Comparison of ENCODE assay signal across 17 cellular contexts in the genomic region with DNA sequence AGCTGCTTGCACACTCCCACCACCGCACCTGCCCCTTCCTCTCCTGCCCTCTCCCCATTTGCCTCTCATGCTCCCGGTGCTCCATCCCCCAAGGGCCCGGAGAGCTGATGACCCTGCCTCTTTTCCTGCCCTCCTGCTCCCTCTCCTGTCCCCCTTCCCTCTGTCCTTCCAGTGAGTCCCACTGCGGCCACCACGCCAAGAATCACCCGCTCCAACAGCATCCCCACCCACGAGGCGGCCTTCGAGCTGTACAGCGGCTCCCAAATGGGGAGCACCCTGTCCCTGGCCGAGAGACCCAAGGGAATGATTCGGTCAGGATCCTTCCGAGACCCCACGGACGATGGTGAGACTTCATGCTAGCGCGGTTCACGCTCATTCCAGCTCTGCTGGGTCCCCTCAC. TPM values are rescaled to one million over a fixed set of nuclear protein-coding genes. Genes with fewer than 3 reads are reported as not detected.
DNase-seq lines count a peak whose midpoint lies in the region; ATAC-seq, FAIRE-seq and TF ChIP-seq lines count a peak whose summit lies in the region.
"Had no signal": no experiment of that assay in that cellular context is flagged by ENCODE, and none has a peak within 500 bp of the region (broad histone marks: within the 10 kb centered on the region; RNA-seq: fewer than 3 reads in every experiment).

No MANE protein-coding gene starts in this region.

- H3K9ac ChIP-seq in kidney (ENCODE audit: low read length in 2 of 2), result no peak overlapping the region

- H3K4me3 ChIP-seq in heart left ventricle, result no peak overlapping the region
- H3K4me3 ChIP-seq in ascending aorta, result no peak overlapping the region
- H3K4me3 ChIP-seq in kidney (ENCODE audit: low read length in 2 of 2), result no peak overlapping the region
- no peak overlapping the region for H3K4me3 ChIP-seq in thoracic aorta

- no peak for FAIRE-seq in kidney (lab: Jason Lieb, UNC)
- FAIRE-seq: GM12892 had no signal

- TF ChIP-seq POLR2A in heart left ventricle (IDR thresholded peaks at IDR 0.05), result no peak

- TF ChIP-seq CTCF in heart left ventricle (IDR thresholded peaks at IDR 0.05) (no peak), ascending aorta (IDR thresholded peaks at IDR 0.05) (no peak), kidney (IDR thresholded peaks at IDR 0.05; ENCODE audit: borderline replicate concordance, extremely low read depth, insufficient read depth) (no peak), thoracic aorta (IDR thresholded peaks at IDR 0.05) (no peak)

- ATAC-seq in heart left ventricle (no peak), Right ventricle myocardium inferior (no peak), thoracic aorta (ENCODE audit: insufficient number of reproducible peaks, low FRiP score, low read depth) (no peak), GM18858 (IDR thresholded peaks at IDR 0.05; ENCODE audit: unreplicated experiment) (no peak)
- ATAC-seq in activated CD4-positive, CD25-positive, alpha-beta regulatory T cell treated with anti-CD3 and anti-CD28 coated beads, Interleukin-2, amount 50 U/mL, for 24 hours, result no peak

- peak overlapping the region in 10 of 12 donors; percentile 56 to 93 (median 76) for H3K27ac ChIP-seq in heart left ventricle
- H3K27ac ChIP-seq in ascending aorta, result peak overlapping the region; percentile 87 to 88
- no peak overlapping the region for H3K27ac ChIP-seq in kidney (ENCODE audit: low read depth in 2 of 2, low read length in 2 of 2)
- peak overlapping the region; percentile 76 to 79 for H3K27ac ChIP-seq in thoracic aorta

- H3K4me1 ChIP-seq in heart left ventricle, result peaks cover 24 to 78% (median 63%) of the 10 kb centered on the region in 12 donors
- peaks cover 23 to 58% of the 10 kb centered on the region in 2 donors for H3K4me1 ChIP-seq in ascending aorta
- H3K4me1 ChIP-seq in kidney (ENCODE audit: control insufficient read depth in 1 of 2, insufficient read depth in 1 of 2, low read depth in 1 of 2, low read length in 2 of 2), result peaks cover 9 to 20% of the 10 kb centered on the region in 2 donors
- peaks cover 48 to 100% of the 10 kb centered on the region in 2 donors for H3K4me1 ChIP-seq in thoracic aorta (ENCODE audit: control insufficient read depth in 1 of 2, low read depth in 2 of 2)

- WGBS in heart left ventricle, 4 donors, result 91 to 94% (median 93%) methylated on average over 18 of the region's 18 CpGs

- no peaks in the 10 kb centered on the region for H3K9me3 ChIP-seq in heart left ventricle
- no peaks in the 10 kb centered on the region for H3K9me3 ChIP-seq in ascending aorta
- no peaks in the 10 kb centered on the region for H3K9me3 ChIP-seq in kidney (ENCODE audit: control insufficient read depth in 1 of 2, low read length in 2 of 2)
- no peaks in the 10 kb centered on the region for H3K9me3 ChIP-seq in thoracic aorta

- H3K27me3 ChIP-seq in heart left ventricle, result no peaks in the 10 kb centered on the region
- H3K27me3 ChIP-seq in ascending aorta, result no peaks in the 10 kb centered on the region
- H3K27me3 ChIP-seq in thoracic aorta (replicated peaks; ENCODE audit: insufficient read depth), result no peaks in the 10 kb centered on the region

- peaks cover 0 to 99% (median 78%) of the 10 kb centered on the region in 9 donors for H3K36me3 ChIP-seq in heart left ventricle
- peaks cover 72 to 74% of the 10 kb centered on the region in 2 donors for H3K36me3 ChIP-seq in ascending aorta
- peaks cover 2 to 5% of the 10 kb centered on the region in 2 donors for H3K36me3 ChIP-seq in kidney (ENCODE audit: control insufficient read depth in 1 of 2, insufficient read depth in 2 of 2, low read length in 2 of 2)
- peaks cover 61% of the 10 kb centered on the region for H3K36me3 ChIP-seq in thoracic aorta

- DNase-seq in heart left ventricle (no peak), Right ventricle myocardium inferior (ENCODE audit: missing footprints) (no peak), ascending aorta (ENCODE audit: low spot score in 2 of 2) (peak in 1 of 2 donors; percentile 52), kidney (peak; percentile 70), thoracic aorta (ENCODE audit: low spot score) (no peak), iPS-NIHi11 (ENCODE audit: low spot score) (no peak)
- DNase-seq: 8988T, C1 segment of cervical spinal cord, DMS 273 treated with DMSO at 0.1 percent for 48 hours, GOT3, KG1, NCI-H1417 treated with DMSO at 0.1 percent for 48 hours, NCI-H1930, NCI-H526 treated with DMSO at 0.1 percent for 48 hours had no signal

- intact Hi-C loops in heart left ventricle (cut with DNase I) (loop anchor here in 4 of 10 donors (5.0 kb wide), 2 partner anchors 36 to 46 kb away; no protein-coding TSS in a partner anchor), Right ventricle myocardium inferior (cut with DNase I) (no loop called here), ascending aorta (cut with DNase I) (no loop called here), kidney (cut with DNase I) (no loop called here)

RNA-seq across cellular contexts. Expression of a gene that starts 40.7 kb away (rescaled TPM):
- total RNA-seq in heart left ventricle (10 to 100 TPM; 12.1 to 35.4 (median 23.1) TPM), Right ventricle myocardium inferior (22.6 TPM), ascending aorta (9.3 TPM), kidney (39.7 TPM), thoracic aorta (10 to 100 TPM; 21.4 to 32.6 TPM)
- polyA plus RNA-seq in heart left ventricle (10 to 100 TPM in 1 of 2 donors, 1 to 10 TPM in 1; 9.8 to 13.8 TPM), kidney (ENCODE audit: insufficient read depth, low read depth, low replicate concordance) (21.6 TPM)

Comparison
In these comparisons a context has a peak if more than half of its experiments do, and no peak if none do; other contexts are left out.
1. H3K27ac ChIP-seq: peak in heart left ventricle (10 of 12), ascending aorta (2 of 2) and thoracic aorta (2 of 2); none in kidney (0 of 2).